21 cellular contexts compared by ENCODE assay signal in the genomic region with DNA sequence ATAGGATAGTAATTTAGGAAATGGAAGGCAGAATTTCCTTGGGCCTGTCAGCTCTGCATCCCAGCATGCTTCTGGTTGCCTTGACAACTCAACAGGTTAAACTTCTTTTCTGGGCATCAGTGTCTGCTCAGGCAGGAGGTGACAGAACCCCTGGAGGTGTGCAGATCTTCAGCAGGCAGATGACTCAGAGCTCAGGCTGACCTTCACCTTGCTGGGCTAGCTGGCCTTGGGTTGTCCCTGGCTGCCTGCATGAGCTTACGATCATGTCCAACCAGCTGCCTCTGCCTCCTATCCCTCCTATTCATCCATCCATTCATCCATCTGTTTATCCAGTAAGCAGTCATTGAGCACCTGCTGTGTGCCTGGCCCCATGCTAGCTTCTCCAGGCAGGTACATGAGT.
"Had no signal": no experiment of that assay in that cellular context is flagged by ENCODE, and none has a peak within 500 bp of the region (broad histone marks: within the 10 kb centered on the region; RNA-seq: fewer than 3 reads in every experiment).

No MANE protein-coding gene starts in this region.

- H3K27me3 ChIP-seq: pancreas, thyroid gland, upper lobe of left lung, vagina had no signal

- H3K27ac ChIP-seq: coronary artery, left ventricle myocardium inferior, lower lobe of right lung, pancreas, psoas muscle, skin epidermis, suprapubic skin, thyroid gland, upper lobe of left lung, vagina had no signal

- H3K4me3 ChIP-seq: coronary artery, left ventricle myocardium inferior, lower lobe of right lung, pancreas, psoas muscle, skin epidermis, suprapubic skin, thyroid gland, upper lobe of left lung, vagina had no signal

- ATAC-seq: left cardiac atrium; lower lobe of right lung; natural killer cell treated with Interleukin-12 subunit alpha and Interleukin-12 subunit beta and Interleukin-15 and Interleukin-18, amount 100 ng/mL, for 72 hours; pancreas; psoas muscle; sciatic nerve had no signal

- DNase-seq: effector CD4-positive, alpha-beta T cell; glutamatergic neuron; immature natural killer cell; left ventricle myocardium inferior; lower lobe of right lung; midbrain; occipital lobe; pancreas; psoas muscle; retina; stimulated activated CD4-positive, alpha-beta T cell treated with anti-CD3 and anti-CD28 coated beads, Interleukin-12 subunit alpha, Interleukin-12 subunit beta, amount 100 ng/mL, for 4 hours; stimulated activated naive CD4-positive, alpha-beta T cell treated with Interleukin-2 at 50 U/mL for 16 hours; thyroid gland; upper lobe of left lung had no signal

- H3K9me3 ChIP-seq: lower lobe of right lung, pancreas, psoas muscle, thyroid gland, upper lobe of left lung, vagina had no signal

- H3K36me3 ChIP-seq: left ventricle myocardium inferior, lower lobe of right lung, pancreas, suprapubic skin, thyroid gland, upper lobe of left lung, vagina had no signal

- H3K4me1 ChIP-seq: left ventricle myocardium inferior, lower lobe of right lung, pancreas, psoas muscle, suprapubic skin, thyroid gland, upper lobe of left lung, vagina had no signal
